25 cellular contexts compared by ENCODE assay signal in genomic region chr18:61821748-61822147, GRCh38.
A peak's percentile ranks its signal among the peaks of the same experiment; 100 is the strongest.
DNase-seq lines count a peak whose midpoint lies in the region; ATAC-seq, FAIRE-seq and TF ChIP-seq lines count a peak whose summit lies in the region.
"Had no signal": no experiment of that assay in that cellular context is flagged by ENCODE, and none has a peak within 500 bp of the region (broad histone marks: within the 10 kb centered on the region; RNA-seq: fewer than 3 reads in every experiment).

No MANE protein-coding gene starts in this region.

- FAIRE-seq in bronchial epithelial cell (lab: Jason Lieb, UNC), result peak; percentile 47
- FAIRE-seq: A204.1, GM12878, GM12892, GM18507, GM19239 had no signal

- in situ Hi-C loops in G401 (cut with HindIII; ENCODE audit: low sequenced_read_pairs), result no loop called here

- H3K4me1 Mint-ChIP-seq in chondrocyte (ENCODE audit: low read depth) (peaks cover 55% of the 10 kb centered on the region), immature natural killer cell (no peaks in the 10 kb centered on the region)
- no peaks in the 10 kb centered on the region for H3K4me1 Mint-ChIP-seq in activated CD4-positive, alpha-beta T cell treated with anti-CD3 and anti-CD28 coated beads for 36 hours
- H3K4me1 Mint-ChIP-seq: CD14-positive monocyte; CD4-positive, CD25-positive, alpha-beta regulatory T cell; CD8-positive, alpha-beta memory T cell had no signal

- DNase-seq in G401 (ENCODE audit: low spot score), result peak; percentile 64
- DNase-seq in bronchial epithelial cell (ENCODE audit: low read depth), result no peak
- no peak for DNase-seq in chondrocyte (ENCODE audit: low spot score)
- DNase-seq in activated CD4-positive, alpha-beta T cell treated with anti-CD3 and anti-CD28 coated beads for 36 hours, result no peak
- DNase-seq in T-helper 1 cell, result no peak
- no peak for DNase-seq in immature natural killer cell
- DNase-seq: 8988T; ACHN; BE2C; CD4-positive, alpha-beta memory T cell; CD4-positive, CD25-positive, alpha-beta regulatory T cell; CD8-positive, alpha-beta memory T cell; COR-L47; DMS 273 treated with DMSO at 0.1 percent for 48 hours; DMS153; DMS53; DMS79; GDM1 had no signal

- CTCF ChIA-PET in activated CD4-positive, alpha-beta T cell treated with anti-CD3 and anti-CD28 coated beads for 36 hours (lab: Charles Lee), result no interaction called here

- H3K36me3 ChIP-seq in bronchial epithelial cell (ENCODE audit: control insufficient read depth, insufficient read depth, low read length), result no peaks in the 10 kb centered on the region
- H3K36me3 ChIP-seq: BE2C, BLaER1 had no signal

- intact Hi-C loops in activated CD4-positive, alpha-beta T cell treated with anti-CD3 and anti-CD28 coated beads for 36 hours (cut with DNase I, micrococcal nuclease), result no loop called here

- H3K27me3 ChIP-seq in bronchial epithelial cell (ENCODE audit: control insufficient read depth, insufficient read depth, low read length), result no peaks in the 10 kb centered on the region
- H3K27me3 ChIP-seq: BE2C, BLaER1 had no signal

- H3K36me3 Mint-ChIP-seq in chondrocyte (ENCODE audit: low read depth) (peaks cover 15% of the 10 kb centered on the region), immature natural killer cell (no peaks in the 10 kb centered on the region)
- no peaks in the 10 kb centered on the region for H3K36me3 Mint-ChIP-seq in activated CD4-positive, alpha-beta T cell treated with anti-CD3 and anti-CD28 coated beads for 36 hours (ENCODE audit: low read depth)
- H3K36me3 Mint-ChIP-seq: CD14-positive monocyte; CD4-positive, alpha-beta memory T cell; CD4-positive, CD25-positive, alpha-beta regulatory T cell; CD8-positive, alpha-beta memory T cell had no signal

- POLR2A ChIA-PET in activated CD4-positive, alpha-beta T cell treated with anti-CD3 and anti-CD28 coated beads for 36 hours (lab: Charles Lee), result no interaction called here

- H3K4me3 Mint-ChIP-seq in chondrocyte (ENCODE audit: unreplicated experiment) (no peak overlapping the region), immature natural killer cell (no peak overlapping the region)
- H3K4me3 Mint-ChIP-seq in activated CD4-positive, alpha-beta T cell treated with anti-CD3 and anti-CD28 coated beads for 36 hours, result no peak overlapping the region
- H3K4me3 Mint-ChIP-seq: CD14-positive monocyte; CD4-positive, alpha-beta memory T cell; CD4-positive, CD25-positive, alpha-beta regulatory T cell; CD8-positive, alpha-beta memory T cell had no signal

- ATAC-seq in activated CD4-positive, alpha-beta T cell treated with anti-CD3 and anti-CD28 coated beads for 36 hours, result no peak
- ATAC-seq: GM12878 had no signal

- H3K9me3 Mint-ChIP-seq in chondrocyte (ENCODE audit: low read depth), result no peaks in the 10 kb centered on the region
- no peaks in the 10 kb centered on the region for H3K9me3 Mint-ChIP-seq in activated CD4-positive, alpha-beta T cell treated with anti-CD3 and anti-CD28 coated beads for 36 hours (ENCODE audit: low read depth)
- H3K9me3 Mint-ChIP-seq in immature natural killer cell, result no peaks in the 10 kb centered on the region
- H3K9me3 Mint-ChIP-seq: CD4-positive, alpha-beta memory T cell had no signal

- H3K27ac Mint-ChIP-seq in chondrocyte (ENCODE audit: unreplicated experiment) (peak overlapping the region; percentile 6), immature natural killer cell (no peak overlapping the region)
- H3K27ac Mint-ChIP-seq in activated CD4-positive, alpha-beta T cell treated with anti-CD3 and anti-CD28 coated beads for 36 hours, result no peak overlapping the region
- H3K27ac Mint-ChIP-seq: CD4-positive, alpha-beta memory T cell; CD4-positive, CD25-positive, alpha-beta regulatory T cell had no signal

- no peaks in the 10 kb centered on the region for H3K27me3 Mint-ChIP-seq in chondrocyte (ENCODE audit: low read depth)
- H3K27me3 Mint-ChIP-seq in activated CD4-positive, alpha-beta T cell treated with anti-CD3 and anti-CD28 coated beads for 36 hours, result no peaks in the 10 kb centered on the region
- H3K27me3 Mint-ChIP-seq in immature natural killer cell (ENCODE audit: low read depth in 3 of 3), result peaks cover 0 to 3% (median 3%) of the 10 kb centered on the region in 3 donors

- H3K4me3 ChIP-seq in bronchial epithelial cell (ENCODE audit: low read depth, low read length), result no peak overlapping the region
- H3K4me3 ChIP-seq: BLaER1, GM12878 had no signal

- TF ChIP-seq CTCF in bronchial epithelial cell (IDR thresholded peaks at IDR 0.05; ENCODE audit: insufficient read depth, low read length, severe bottlenecking), result no peak
- no peak for TF ChIP-seq CTCF in chondrocyte (IDR thresholded peaks at IDR 0.05)
